In genomic region chr11:94845622-94846021, GRCh38 we compare ENCODE assay signal across 13 cellular contexts.
DNase-seq lines count a peak whose midpoint lies in the region; ATAC-seq and TF ChIP-seq lines count a peak whose summit lies in the region.
"Had no signal": no experiment of that assay in that cellular context is flagged by ENCODE, and none has a peak within 500 bp of the region (broad histone marks: within the 10 kb centered on the region; RNA-seq: fewer than 3 reads in every experiment).

No MANE protein-coding gene starts in this region.

- H3K27ac ChIP-seq in body of pancreas = no peak overlapping the region

- TF ChIP-seq POLR2A in body of pancreas (IDR thresholded peaks at IDR 0.05) (no peak), GM18505 (IDR thresholded peaks at IDR 0.05; ENCODE audit: borderline replicate concordance, extremely low read depth, insufficient read depth, insufficient read length) (no peak)

- no peaks in the 10 kb centered on the region for H3K36me3 ChIP-seq in body of pancreas (replicated peaks in 1 of 2; ENCODE audit: insufficient read depth in 1 of 2, low read depth in 2 of 2)

- no peaks in the 10 kb centered on the region for H3K27me3 ChIP-seq in body of pancreas

- intact Hi-C loops in body of pancreas (cut with DNase I) = loop anchor here (10.0 kb wide), 1 partner anchor 51 kb away; no protein-coding TSS in a partner anchor

- H3K9me3 ChIP-seq in body of pancreas = no peaks in the 10 kb centered on the region

- H3K4me1 ChIP-seq in body of pancreas = peaks cover 14% of the 10 kb centered on the region

- peak; percentile 46 for DNase-seq in DMS79 treated with DMSO at 0.1 percent for 48 hours (lab: John Stamatoyannopoulos, UW)
- no peak for DNase-seq in DMS79 (lab: John Stamatoyannopoulos, UW)
- DNase-seq in body of pancreas = peak; percentile 72 to 85 (median 76)
- peak; percentile 27 for DNase-seq in islet precursor cell
- peak; percentile 40 for DNase-seq in stromal cell of bone marrow (ENCODE audit: low read depth)
- DNase-seq in cortex of kidney (lab: John Stamatoyannopoulos, UW) = no peak
- DNase-seq: 8988T; NCI-H2081 treated with DMSO at 0.1 percent for 48 hours; stimulated activated CD4-positive, alpha-beta T cell treated with anti-CD3 and anti-CD28 coated beads, Interleukin-1b, Interleukin-23, amount 100 ng/mL, for 48 hours had no signal

- 30 to 36% methylated on average over 3 of the region's 3 CpGs for WGBS in body of pancreas, 2 donors

- no peak overlapping the region for H3K4me3 ChIP-seq in body of pancreas

- no peak for TF ChIP-seq CTCF in body of pancreas (IDR thresholded peaks at IDR 0.05)

- ATAC-seq in body of pancreas (peak; percentile 99), HG03108 (IDR thresholded peaks at IDR 0.05; ENCODE audit: unreplicated experiment) (no peak), GM18505 (IDR thresholded peaks at IDR 0.05; ENCODE audit: unreplicated experiment) (no peak)
- ATAC-seq: HCT116; stimulated activated memory B cell treated with anti-CD40 and anti-IgM and Interleukin-4, amounts not matched to agents 10 μg/mL and 1 μg/mL and 100 μg/mL, for 72 hours had no signal

Comparison
In these comparisons a context has a peak if more than half of its experiments do, and no peak if none do; other contexts are left out.
1. DNase-seq: peak in DMS79 treated with DMSO at 0.1 percent for 48 hours (single experiment), body of pancreas (4 of 4), islet precursor cell (single experiment) and stromal cell of bone marrow (single experiment); none in DMS79 (single experiment) and cortex of kidney (single experiment).